In the genomic region with DNA sequence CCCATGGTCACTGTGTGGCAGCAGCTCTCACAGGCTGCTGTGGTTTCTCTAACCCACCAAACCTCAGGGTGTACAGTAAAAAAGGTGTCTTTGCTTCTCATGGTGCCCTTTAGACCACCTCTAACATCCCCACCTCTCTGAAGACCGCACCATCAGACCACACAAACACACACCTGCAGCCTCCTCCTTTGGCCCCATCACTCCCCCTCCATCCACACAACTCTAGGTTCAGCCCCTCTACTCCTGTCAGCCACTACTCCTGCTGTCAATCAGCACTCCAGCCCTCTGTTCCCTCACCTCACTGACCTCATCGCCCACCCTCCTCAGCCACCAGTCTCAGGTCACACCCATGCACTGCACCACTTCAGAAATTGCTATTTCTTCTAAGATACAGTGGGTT, we compare ENCODE assay signal across 33 cellular contexts. TPM values are rescaled to one million over a fixed set of nuclear protein-coding genes. Genes with fewer than 3 reads are reported as not detected.
DNase-seq lines count a peak whose midpoint lies in the region; ATAC-seq, FAIRE-seq and TF ChIP-seq lines count a peak whose summit lies in the region.
"Had no signal": no experiment of that assay in that cellular context is flagged by ENCODE, and none has a peak within 500 bp of the region (broad histone marks: within the 10 kb centered on the region; RNA-seq: fewer than 3 reads in every experiment).

No MANE protein-coding gene starts in this region.

- FAIRE-seq in GM12878 (lab: Jason Lieb, UNC) (no peak), H54 (lab: Jason Lieb, UNC) (no peak)
- FAIRE-seq: D721Med, H1, small intestine, urothelium cell line had no signal

- no peak overlapping the region for H3K9ac ChIP-seq in GM12878 (ENCODE audit: control insufficient read depth, insufficient read depth, low read length)

- CTCF ChIA-PET in HEK293T (lab: Yijun Ruan, JAX), result no interaction called here
- CTCF ChIA-PET in GM12878 (lab: Yijun Ruan, JAX), result interaction anchor here (2.6 to 8.9 kb wide), 2 partner anchors 9 to 13 kb away, joined by 8 to 60 read pairs; a partner anchor contains a TSS

- no peak for TF ChIP-seq RAD21 in GM12878 (IDR thresholded peaks at IDR 0.05; ENCODE audit: insufficient read depth, low read depth, low read length)

- POLR2A ChIA-PET in HEK293T (lab: Yijun Ruan, JAX), result interaction anchor here (0.8 kb wide), 1 partner anchor 14 kb away, joined by 3 read pairs; a partner anchor contains a TSS
- POLR2A ChIA-PET in GM12878 (lab: Charles Lee), result no interaction called here

- H3K27ac Mint-ChIP-seq in neural crest cell (ENCODE audit: unreplicated experiment), result peak overlapping the region; percentile 57
- H3K27ac Mint-ChIP-seq: CD4-positive, alpha-beta T cell; nephron had no signal

- WGBS in GM12878 (ENCODE audit: insufficient coverage, insufficient replicate concordance, low lambda C conversion rate, missing lambda C conversion rate), result 77% methylated on average over 2 of the region's 2 CpGs

- H3K9me3 Mint-ChIP-seq in neural crest cell, result no peaks in the 10 kb centered on the region
- H3K9me3 Mint-ChIP-seq: CD4-positive, alpha-beta T cell; nephron had no signal

- peaks cover 16% of the 10 kb centered on the region for H3K36me3 Mint-ChIP-seq in neural crest cell (ENCODE audit: low read depth)

- no peaks in the 10 kb centered on the region for H3K27me3 Mint-ChIP-seq in neural crest cell (ENCODE audit: low read depth)
- H3K27me3 Mint-ChIP-seq: CD4-positive, alpha-beta T cell had no signal

- no peak for TF ChIP-seq CTCF in GM12878 (IDR thresholded peaks at IDR 0.05 in 2 of 3, conservative IDR thresholded peaks at IDR 0.05 in 1 of 3; ENCODE audit: control insufficient read depth in 2 of 3, extremely low read depth in 1 of 3, insufficient read depth in 1 of 3, low read depth in 3 of 3, low read length in 3 of 3)
- no peak for TF ChIP-seq CTCF in neural crest cell (conservative IDR thresholded peaks at IDR 0.05)

- H3K36me3 ChIP-seq in GM12878 (ENCODE audit: control insufficient read depth in 2 of 2, insufficient read depth in 2 of 2, low read length in 1 of 2), result peaks cover 33 to 34% of the 10 kb centered on the region in 2 experiments; a peak in 3 of 4 replicates
- H3K36me3 ChIP-seq: ovary had no signal

- no peak overlapping the region for H3K4me2 ChIP-seq in GM12878 (ENCODE audit: control insufficient read depth, insufficient read depth)

- H3K4me1 ChIP-seq in GM12878 (ENCODE audit: control insufficient read depth, insufficient read depth, low read length), result peaks cover 17% of the 10 kb centered on the region
- H3K4me1 ChIP-seq: adrenal gland, body of pancreas, Peyer's patch had no signal

- intact Hi-C loops in GM12878 (cut with micrococcal nuclease; ENCODE audit: unreplicated experiment), result no loop called here

- ATAC-seq in GM12878, result no peak
- ATAC-seq: body of pancreas; left cardiac atrium; stimulated activated naive CD8-positive, alpha-beta T cell treated with anti-CD3 and anti-CD28 coated beads, Interleukin-15, Interleukin-2, amounts not matched to agents 100 U/mL and 50 U/mL, for 24 hours had no signal

- H3K79me2 ChIP-seq in GM12878 (ENCODE audit: control insufficient read depth, insufficient read depth, low read length), result peaks cover 5% of the 10 kb centered on the region; the same call in 1 of the 2 replicates

- no TSS peak for BruUV-seq in GM12878 (replicated peaks; lab: Mats Ljungman, UMichigan)

- DNase-seq in activated CD8-positive, alpha-beta memory T cell treated with anti-CD3 and anti-CD28 coated beads for 24 hours, result peak; percentile 46
- no peak for DNase-seq in activated CD8-positive, alpha-beta memory T cell treated with anti-CD3 and anti-CD28 coated beads, Interleukin-2, amount 50 U/mL, for 4 hours
- DNase-seq in HEK293T (ENCODE audit: extremely low spot score) (no peak), GM12878 (ENCODE audit: low read depth, low spot score) (no peak), neural crest cell (ENCODE audit: low read depth, low spot score) (no peak), putamen (ENCODE audit: low spot score) (no peak), H54 (ENCODE audit: insufficient read length, low spot score) (no peak), SK-N-DZ (ENCODE audit: low spot score) (no peak)
- DNase-seq: activated CD4-positive, alpha-beta T cell treated with anti-CD3 and anti-CD28 coated beads for 4 hours; activated naive CD4-positive, alpha-beta T cell; activated T-cell treated with anti-CD3 and anti-CD28 coated beads, Interleukin-2, amount 50 U/mL, for 48 hours; body of pancreas; CD4-positive, alpha-beta T cell; cerebellar nuclear complex; dorsolateral prefrontal cortex; hypothalamus; left cardiac atrium; mammary epithelial cell; MM.1S; NCI-H2081; NCI-H345; ovary; Peyer's patch; small intestine; stimulated activated naive CD8-positive, alpha-beta T cell treated with anti-CD3 and anti-CD28 coated beads, Interleukin-15, Interleukin-2, amounts not matched to agents 100 U/mL and 50 U/mL, for 24 hours; T-helper 9 cell; testis had no signal

- SMC1A ChIA-PET in GM12878 (lab: Charles Lee; ENCODE audit: uncharacterized antibody, unreplicated experiment), result no interaction called here

- H2AFZ ChIP-seq in GM12878 (ENCODE audit: control insufficient read depth, low read depth, low read length), result no peak overlapping the region

- H3K4me1 Mint-ChIP-seq in neural crest cell, result peaks cover 5% of the 10 kb centered on the region
- H3K4me1 Mint-ChIP-seq: nephron had no signal

- no peaks in the 10 kb centered on the region for H4K20me1 ChIP-seq in GM12878 (ENCODE audit: control insufficient read depth, insufficient read depth)

- H3K27ac ChIP-seq in GM12878 (ENCODE audit: control insufficient read depth, insufficient read depth), result no peak overlapping the region
- H3K27ac ChIP-seq: adrenal gland, body of pancreas, ovary, Peyer's patch, testis, VCaP had no signal

- RAD21 ChIA-PET in GM12878 (lab: Charles Lee; ENCODE audit: unreplicated experiment), result no interaction called here

- in situ Hi-C loops in GM12878 (cut with MboI), result no loop called here

- no peak overlapping the region for H3K4me3 ChIP-seq in GM12878
- H3K4me3 ChIP-seq: adrenal gland, body of pancreas, dorsolateral prefrontal cortex, ovary, Peyer's patch, testis had no signal

- no peaks in the 10 kb centered on the region for H3K9me3 ChIP-seq in GM12878 (replicated peaks; ENCODE audit: control insufficient read depth, insufficient read depth, low read length)
- H3K9me3 ChIP-seq: adrenal gland, body of pancreas, ovary, Peyer's patch, testis had no signal

- H3K4me3 Mint-ChIP-seq in neural crest cell, result no peak overlapping the region
- H3K4me3 Mint-ChIP-seq: CD4-positive, alpha-beta T cell; nephron had no signal

- TF ChIP-seq POLR2A in GM12878 (IDR thresholded peaks at IDR 0.05; ENCODE audit: low read depth, low read length) (peak; percentile 30; the same call in 1 of the 2 replicates), H54 (IDR thresholded peaks at IDR 0.05; ENCODE audit: low read depth, low read length) (no peak)

- H3K27me3 ChIP-seq in GM12878 (replicated peaks in 1 of 2; ENCODE audit: control insufficient read depth in 2 of 2, insufficient read depth in 2 of 2, low read length in 1 of 2), result no peaks in the 10 kb centered on the region
- H3K27me3 ChIP-seq: adrenal gland, body of pancreas, dorsolateral prefrontal cortex, ovary, Peyer's patch, testis had no signal

- no peak for TF ChIP-seq EP300 in GM12878 (IDR thresholded peaks at IDR 0.05; ENCODE audit: borderline replicate concordance in 1 of 2, control insufficient read depth in 1 of 2, low read depth in 2 of 2, low read length in 2 of 2)

RNA-seq across cellular contexts. Expression of a gene that starts 7.5 kb away (rescaled TPM):
- total RNA-seq in GM12878 (2013; cell fraction: nucleolus; rRNA removed), result 143 and 171 TPM in 2 replicates
- total RNA-seq in GM12878 (2014; rRNA removed) (31.7 and 33.0 TPM in 2 replicates), GM12878 (2014; rRNA removed; fragmentation: Illumina TruSeq; extraction: Trizol) (19.5 and 20.6 TPM in 2 replicates), GM12878 (2021) (41.3 and 45.3 TPM in 2 replicates), neural crest cell (72.5 and 72.8 TPM in 2 replicates)
- 16.5 TPM for polyA plus RNA-seq in GM12878 (2011; ENCODE audit: low read depth)
- polyA plus RNA-seq in GM12878 (2011; rRNA removed) (39.8 and 56.1 TPM in 2 replicates), GM12878 (2014; fragmentation: Illumina TruSeq; extraction: Trizol) (20.1 and 28.9 TPM in 2 replicates), GM12878 (2014; fragmentation: Nextera tagmentation; extraction: Ambion mirVana) (10 to 100 TPM in 1 of 2 experiments, 1 to 10 TPM in 1; 5.3 to 18.5 TPM), GM12878 (2014; rRNA removed) (76.6 and 85.1 TPM in 2 replicates), GM12878 (2016; fragmentation: Nextera tagmentation; extraction: Ambion mirVana) (10 to 100 TPM; 40.8 to 41.6 TPM)
- polyA plus RNA-seq in GM12878 (2011; cell fraction: cytosol; rRNA removed), result 67.6 and 94.1 TPM in 2 replicates
- 705 and 770 TPM in 2 replicates for polyA plus RNA-seq in GM12878 (2011; cell fraction: nucleus; rRNA removed)
- 30.1 and 49.9 TPM in 2 replicates for polyA plus RNA-seq in GM12878 (2012)
- polyA minus RNA-seq in GM12878 (2011; rRNA and poly(A)+ RNA removed), result 14.0 and 24.7 TPM in 2 replicates
- polyA minus RNA-seq in GM12878 (2011; cell fraction: cytosol; rRNA and poly(A)+ RNA removed), result 11.0 and 11.6 TPM in 2 replicates
- polyA minus RNA-seq in GM12878 (2011; cell fraction: nucleus; rRNA and poly(A)+ RNA removed), result 50.4 and 75.1 TPM in 2 replicates
- polyA plus RNA-seq in SK-N-DZ (2014; cell fraction: cytosol; rRNA removed), result 62.9 and 67.6 TPM in 2 replicates
- polyA plus RNA-seq in SK-N-DZ (2014; cell fraction: nucleus; rRNA removed), result 647 and 744 TPM in 2 replicates

RNA-seq across cellular contexts. Expression of a gene that starts 13.4 kb away (rescaled TPM):
- total RNA-seq in GM12878 (2013; cell fraction: nucleolus; rRNA removed), result 39.8 and 45.8 TPM in 2 replicates
- total RNA-seq in GM12878 (2014; rRNA removed) (37.9 and 43.5 TPM in 2 replicates), GM12878 (2014; rRNA removed; fragmentation: Illumina TruSeq; extraction: Trizol) (13.9 and 14.1 TPM in 2 replicates), GM12878 (2021) (48.6 and 51.3 TPM in 2 replicates), neural crest cell (44.4 and 46.8 TPM in 2 replicates)
- 14.2 TPM for polyA plus RNA-seq in GM12878 (2011; ENCODE audit: low read depth)
- polyA plus RNA-seq in GM12878 (2011; rRNA removed) (33.7 and 48.7 TPM in 2 replicates), GM12878 (2014; fragmentation: Illumina TruSeq; extraction: Trizol) (13.6 and 17.2 TPM in 2 replicates), GM12878 (2014; fragmentation: Nextera tagmentation; extraction: Ambion mirVana) (1 to 10 TPM; 2.9 to 5.2 TPM), GM12878 (2014; rRNA removed) (39.4 and 45.6 TPM in 2 replicates), GM12878 (2016; fragmentation: Nextera tagmentation; extraction: Ambion mirVana) (10 to 100 TPM; 40.2 to 41.7 TPM)
- 66.9 and 77.2 TPM in 2 replicates for polyA plus RNA-seq in GM12878 (2011; cell fraction: cytosol; rRNA removed)
- polyA plus RNA-seq in GM12878 (2011; cell fraction: nucleus; rRNA removed), result 66.8 and 67.5 TPM in 2 replicates
- 20.5 and 27.5 TPM in 2 replicates for polyA plus RNA-seq in GM12878 (2012)
- polyA minus RNA-seq in GM12878 (2011; rRNA and poly(A)+ RNA removed), result 54.7 and 63.1 TPM in 2 replicates
- 24.5 and 27.1 TPM in 2 replicates for polyA minus RNA-seq in GM12878 (2011; cell fraction: cytosol; rRNA and poly(A)+ RNA removed)
- polyA minus RNA-seq in GM12878 (2011; cell fraction: nucleus; rRNA and poly(A)+ RNA removed), result 27.1 and 47.3 TPM in 2 replicates
- 18.8 and 21.4 TPM in 2 replicates for polyA plus RNA-seq in SK-N-DZ (2014; cell fraction: cytosol; rRNA removed)
- 13.1 and 16.4 TPM in 2 replicates for polyA plus RNA-seq in SK-N-DZ (2014; cell fraction: nucleus; rRNA removed)

RNA-seq across cellular contexts. Expression of a gene that starts 25.7 kb away (rescaled TPM):
- total RNA-seq in GM12878 (2013; cell fraction: nucleolus; rRNA removed), result 40.1 and 48.2 TPM in 2 replicates
- 14.3 and 16.7 TPM in 2 replicates for total RNA-seq in GM12878 (2014; rRNA removed)
- total RNA-seq in GM12878 (2014; rRNA removed; fragmentation: Illumina TruSeq; extraction: Trizol), result 9.6 and 10.4 TPM in 2 replicates
- 16.8 and 19.1 TPM in 2 replicates for total RNA-seq in GM12878 (2021)
- 4.1 TPM for polyA plus RNA-seq in GM12878 (2011; ENCODE audit: low read depth)
- polyA plus RNA-seq in GM12878 (2011; rRNA removed), result 15.4 and 22.8 TPM in 2 replicates
- polyA plus RNA-seq in GM12878 (2011; cell fraction: cytosol; rRNA removed), result 27.9 and 32.8 TPM in 2 replicates
- polyA plus RNA-seq in GM12878 (2011; cell fraction: nucleus; rRNA removed), result 68.4 and 69.3 TPM in 2 replicates
- polyA plus RNA-seq in GM12878 (2012), result 6.9 and 9.9 TPM in 2 replicates
- 6.5 and 11.4 TPM in 2 replicates for polyA plus RNA-seq in GM12878 (2014; fragmentation: Illumina TruSeq; extraction: Trizol)
- polyA plus RNA-seq in GM12878 (2014; fragmentation: Nextera tagmentation; extraction: Ambion mirVana), result 1 to 10 TPM; 1.1 to 1.6 TPM
- 16.1 and 17.4 TPM in 2 replicates for polyA plus RNA-seq in GM12878 (2014; rRNA removed)
- polyA plus RNA-seq in GM12878 (2016; fragmentation: Nextera tagmentation; extraction: Ambion mirVana), result 1 to 10 TPM; 2.1 TPM
- polyA minus RNA-seq in GM12878 (2011; rRNA and poly(A)+ RNA removed), result 21.9 and 25.0 TPM in 2 replicates
- polyA minus RNA-seq in GM12878 (2011; cell fraction: cytosol; rRNA and poly(A)+ RNA removed), result 5.5 and 7.5 TPM in 2 replicates
- polyA minus RNA-seq in GM12878 (2011; cell fraction: nucleus; rRNA and poly(A)+ RNA removed), result 22.6 and 39.8 TPM in 2 replicates
- 26.9 and 28.9 TPM in 2 replicates for total RNA-seq in neural crest cell
- 24.7 and 25.2 TPM in 2 replicates for polyA plus RNA-seq in SK-N-DZ (2014; cell fraction: cytosol; rRNA removed)
- polyA plus RNA-seq in SK-N-DZ (2014; cell fraction: nucleus; rRNA removed), result 20.2 and 23.8 TPM in 2 replicates

RNA-seq across cellular contexts. Expression of a gene that starts 54.6 kb away (rescaled TPM):
- total RNA-seq in GM12878 (2013; cell fraction: nucleolus; rRNA removed), result 10.9 and 11.1 TPM in 2 replicates
- total RNA-seq in GM12878 (2014; rRNA removed) (4.0 and 4.2 TPM in 2 replicates), GM12878 (2014; rRNA removed; fragmentation: Illumina TruSeq; extraction: Trizol) (3.2 and 4.2 TPM in 2 replicates), GM12878 (2021) (4.3 and 4.4 TPM in 2 replicates), neural crest cell (9.7 and 10.8 TPM in 2 replicates)
- 2.5 TPM for polyA plus RNA-seq in GM12878 (2011; ENCODE audit: low read depth)
- polyA plus RNA-seq in GM12878 (2011; rRNA removed) (10.3 and 10.5 TPM in 2 replicates), GM12878 (2014; fragmentation: Illumina TruSeq; extraction: Trizol) (4.0 TPM in 2 replicates), GM12878 (2014; fragmentation: Nextera tagmentation; extraction: Ambion mirVana) (1 to 10 TPM; 4.7 to 5.6 TPM), GM12878 (2014; rRNA removed) (4.0 and 5.6 TPM in 2 replicates), GM12878 (2016; fragmentation: Nextera tagmentation; extraction: Ambion mirVana) (1 to 10 TPM; 6.5 to 6.9 TPM)
- 6.4 and 6.7 TPM in 2 replicates for polyA plus RNA-seq in GM12878 (2011; cell fraction: cytosol; rRNA removed)
- 14.7 and 17.7 TPM in 2 replicates for polyA plus RNA-seq in GM12878 (2011; cell fraction: nucleus; rRNA removed)
- 2.1 and 2.5 TPM in 2 replicates for polyA plus RNA-seq in GM12878 (2012)
- 10.7 and 16.9 TPM in 2 replicates for polyA minus RNA-seq in GM12878 (2011; rRNA and poly(A)+ RNA removed)
- 2.9 and 6.7 TPM in 2 replicates for polyA minus RNA-seq in GM12878 (2011; cell fraction: cytosol; rRNA and poly(A)+ RNA removed)
- polyA minus RNA-seq in GM12878 (2011; cell fraction: nucleus; rRNA and poly(A)+ RNA removed), result 3.4 and 6.4 TPM in 2 replicates
- polyA plus RNA-seq in SK-N-DZ (2014; cell fraction: cytosol; rRNA removed), result 5.9 and 8.3 TPM in 2 replicates
- polyA plus RNA-seq in SK-N-DZ (2014; cell fraction: nucleus; rRNA removed), result 10.7 and 13.3 TPM in 2 replicates
